ENCODE assay signal across 8 cellular contexts in genomic region chr19:18203863-18204393, GRCh38. TPM values are rescaled to one million over a fixed set of nuclear protein-coding genes. Genes with fewer than 3 reads are reported as not detected.
A peak's percentile ranks its signal among the peaks of the same experiment; 100 is the strongest.
DNase-seq lines count a peak whose midpoint lies in the region; ATAC-seq, FAIRE-seq and TF ChIP-seq lines count a peak whose summit lies in the region.

Gene RAB3A, minus strand, starts transcription at chr19:18204042. Its CDS starts 1,302 bp downstream, at chr19:18202740.

- no peak within 1 kb of the TSS for H2AFZ ChIP-seq in HepG2 (ENCODE audit: low read length)

- TF ChIP-seq EP300 in HepG2 (IDR thresholded peaks at IDR 0.05; ENCODE audit: low read depth in 2 of 2, low read length in 2 of 2) (no peak), HepG2 (CRISPR knock-in tag; IDR thresholded peaks at IDR 0.05; ENCODE audit: borderline replicate concordance) (no peak)

- H3K27me3 Mint-ChIP-seq in activated CD4-positive, alpha-beta memory T cell treated with anti-CD3 and anti-CD28 coated beads for 36 hours, result peaks cover 3% of the 10 kb centered on the region

- peaks cover 21% of the 10 kb centered on the region for H3K4me1 Mint-ChIP-seq in activated CD4-positive, alpha-beta memory T cell treated with anti-CD3 and anti-CD28 coated beads for 36 hours (ENCODE audit: low read depth)

- no peaks in the 10 kb centered on the region for H3K9me3 Mint-ChIP-seq in activated CD4-positive, alpha-beta memory T cell treated with anti-CD3 and anti-CD28 coated beads for 36 hours

- TF ChIP-seq CTCF in HepG2 (CRISPR knock-in tag; IDR thresholded peaks at IDR 0.05), result peak; percentile 36

- no peaks in the 10 kb centered on the region for H3K9me3 ChIP-seq in HepG2 (ENCODE audit: low read length)

- intact Hi-C loops in activated CD4-positive, alpha-beta memory T cell treated with anti-CD3 and anti-CD28 coated beads for 36 hours (cut with micrococcal nuclease), result loop anchor here (1.0 to 5.0 kb wide), 3 partner anchors 12 to 213 kb away; partner anchors contain the start of gene SSBP4
- intact Hi-C loops in HepG2 (cut with micrococcal nuclease; ENCODE audit: unreplicated experiment), result loop anchor here (1.0 to 5.0 kb wide), 2 partner anchors 20 to 118 kb away; partner anchors contain the start of gene LSM4

- 0% methylated on average over 3 of the region's 50 CpGs for WGBS in HepG2 (ENCODE audit: low lambda C conversion rate)

- peak within 1 kb of the TSS; percentile 69 for H3K27ac Mint-ChIP-seq in activated CD4-positive, alpha-beta memory T cell treated with anti-CD3 and anti-CD28 coated beads for 36 hours

- POLR2A ChIA-PET in activated CD4-positive, alpha-beta memory T cell treated with anti-CD3 and anti-CD28 coated beads for 36 hours (lab: Charles Lee), result interaction anchor here (0.5 to 1.5 kb wide), 8 partner anchors 11 to 196 kb away, joined by 3 to 8 read pairs (median 4); partner anchors contain the start of genes JUND, LSM4 and MPV17L2
- POLR2A ChIA-PET in HepG2 (lab: Yijun Ruan, JAX), result interaction anchor here (0.6 to 4.0 kb wide), 8 partner anchors 12 to 182 kb away, joined by 3 to 27 read pairs (median 6); partner anchors contain the start of genes GDF15, JUND and MPV17L2

- TF ChIP-seq RAD21 in HepG2 (CRISPR knock-in tag; IDR thresholded peaks at IDR 0.05), result no peak; the same call in 1 of the 2 replicates

- no peak; a peak in 1 of 4 replicates for TF ChIP-seq POLR2A in HepG2 (IDR thresholded peaks at IDR 0.05; ENCODE audit: insufficient read depth in 1 of 2, low read depth in 2 of 2, low read length in 2 of 2)

- FAIRE-seq in HepG2 (lab: Jason Lieb, UNC), result peak; percentile 91

- H3K9ac ChIP-seq in HepG2 (ENCODE audit: insufficient read depth, low read depth, low read length), result peak within 1 kb of the TSS; percentile 73

- H3K27ac ChIP-seq in HepG2 (ENCODE audit: extremely low read length, insufficient read depth, low read length), result peak within 1 kb of the TSS; percentile 60

- peak; percentile 82 for ATAC-seq in GM19438 (IDR thresholded peaks at IDR 0.05; ENCODE audit: low read depth, unreplicated experiment)
- peak; percentile 84 for ATAC-seq in HG03571 (IDR thresholded peaks at IDR 0.05; ENCODE audit: unreplicated experiment)
- ATAC-seq in HepG2, result peak; percentile 94

- H3K4me3 ChIP-seq in HepG2 (replicated peaks in 1 of 3; ENCODE audit: insufficient read depth in 1 of 3, low read depth in 2 of 3, low read length in 3 of 3), result peak within 1 kb of the TSS; percentile 73 to 94 (median 83)

- peak within 1 kb of the TSS; percentile 93 for H3K4me3 Mint-ChIP-seq in activated CD4-positive, alpha-beta memory T cell treated with anti-CD3 and anti-CD28 coated beads for 36 hours

- 0 out of 5 replicates have a peak, but pooled peaks cover 0 to 3% of the 10 kb centered on the region in 2 experiments for H3K27me3 ChIP-seq in HepG2 (ENCODE audit: control insufficient read depth in 1 of 2, insufficient read depth in 2 of 2, low read length in 2 of 2)

- H4K20me1 ChIP-seq in HepG2 (ENCODE audit: insufficient read depth, low read length), result no peaks in the 10 kb centered on the region

- CTCF ChIA-PET in activated CD4-positive, alpha-beta memory T cell treated with anti-CD3 and anti-CD28 coated beads for 36 hours (lab: Charles Lee), result interaction anchor here (0.6 to 8.4 kb wide), 12 partner anchors 9 to 247 kb away, joined by 3 to 170 read pairs (median 5); partner anchors contain the start of genes LSM4 and MPV17L2
- CTCF ChIA-PET in HepG2 (lab: Yijun Ruan, JAX; ENCODE audit: low intra/inter-chr PET ratio, low total read pairs), result no interaction called here

- DNase-seq in CD1c-positive myeloid dendritic cell (ENCODE audit: extremely low spot score) (peak; percentile 100), NCI-H82 (lab: John Stamatoyannopoulos, UW) (peak; percentile 100), dermis microvascular lymphatic vessel endothelial cell (ENCODE audit: low read depth in 2 of 2) (peak; percentile 99 to 100), HepG2 (ENCODE audit: low spot score) (peak; percentile 99)
- peak; percentile 100 for DNase-seq in activated CD4-positive, alpha-beta memory T cell treated with anti-CD3 and anti-CD28 coated beads for 36 hours
- peak; percentile 99 for DNase-seq in stimulated activated CD4-positive, alpha-beta T cell treated with anti-CD3 and anti-CD28 coated beads, Interleukin-2, amount 100 ng/mL, for 48 hours

- in situ Hi-C loops in HepG2 (cut with HindIII; ENCODE audit: extremely low pct_ligation_motif_present, low pct_unique_long_range_greater_than_20kb), result loop anchor here (10.0 kb wide), 1 partner anchor 211 kb away; the partner anchor contains the start of gene SSBP4

- peaks cover 3 to 5% of the 10 kb centered on the region in 2 experiments; a peak in 1 of 5 replicates for H3K36me3 ChIP-seq in HepG2 (replicated peaks in 1 of 2; ENCODE audit: control insufficient read depth in 1 of 2, insufficient read depth in 2 of 2, low read length in 2 of 2)

- no peaks in the 10 kb centered on the region for H3K79me2 ChIP-seq in HepG2 (ENCODE audit: insufficient read depth, low read length)

- peaks cover 3% of the 10 kb centered on the region for H3K36me3 Mint-ChIP-seq in activated CD4-positive, alpha-beta memory T cell treated with anti-CD3 and anti-CD28 coated beads for 36 hours

- peaks cover 13% of the 10 kb centered on the region for H3K4me1 ChIP-seq in HepG2 (ENCODE audit: insufficient read depth, low read length)

- peak within 1 kb of the TSS; percentile 98 for H3K4me2 ChIP-seq in HepG2 (ENCODE audit: low read depth, low read length)

- no TSS peak for BruUV-seq in HepG2 (replicated peaks; lab: Mats Ljungman, UMichigan)

TF ChIP-seq in HepG2, 621 proteins besides CTCF, POLR2A, EP300 and RAD21 (continues in another document):
- TF ChIP-seq ZNF713 (CRISPR knock-in tag; IDR thresholded peaks at IDR 0.05) (no peak), HIVEP1 (CRISPR knock-in tag; IDR thresholded peaks at IDR 0.05) (no peak), ERF (CRISPR knock-in tag; IDR thresholded peaks at IDR 0.05) (peak; percentile 16; the same call in 1 of the 2 replicates), ZNF879 (CRISPR knock-in tag; IDR thresholded peaks at IDR 0.05) (no peak), HINFP (CRISPR knock-in tag; IDR thresholded peaks at IDR 0.05; ENCODE audit: low read depth) (peak; percentile 50; the same call in 1 of the 2 replicates), ZNF652 (CRISPR knock-in tag; IDR thresholded peaks at IDR 0.05; ENCODE audit: borderline replicate concordance, low read depth) (no peak), ZNF775 (CRISPR knock-in tag; IDR thresholded peaks at IDR 0.05; ENCODE audit: borderline replicate concordance) (no peak), SALL2 (CRISPR knock-in tag; IDR thresholded peaks at IDR 0.05) (peak; percentile 53; the same call in 1 of the 2 replicates), ZNF30 (CRISPR knock-in tag; IDR thresholded peaks at IDR 0.05) (no peak), LCORL (IDR thresholded peaks at IDR 0.05) (no peak), LCORL (CRISPR knock-in tag; IDR thresholded peaks at IDR 0.05) (0 out of 2 replicates have a peak, but pooled peaks have one; percentile 26), FOXK2 (IDR thresholded peaks at IDR 0.05) (no peak), CREB1 (IDR thresholded peaks at IDR 0.05) (peak; percentile 94), CREB1 (CRISPR knock-in tag; IDR thresholded peaks at IDR 0.05) (peak; percentile 85), MAZ (IDR thresholded peaks at IDR 0.05; ENCODE audit: borderline replicate concordance, low read depth, low read length) (peak; percentile 64), MAZ (CRISPR knock-in tag; IDR thresholded peaks at IDR 0.05; ENCODE audit: low read depth) (peak; percentile 58; the same call in 1 of the 2 replicates)

RNA-seq across cellular contexts. Expression of gene RAB3A, which starts in this region (rescaled TPM):
- 1 to 10 TPM; 3.9 to 4.3 TPM for total RNA-seq in activated CD4-positive, alpha-beta memory T cell treated with anti-CD3 and anti-CD28 coated beads for 36 hours
- total RNA-seq in dermis microvascular lymphatic vessel endothelial cell, result 0.39 and 0.76 TPM in 2 replicates
- total RNA-seq in HepG2 (2016; rRNA removed; fragmentation: Illumina TruSeq; extraction: Trizol), result 0.53 and 0.58 TPM in 2 replicates
- total RNA-seq in HepG2 (2016; cell fraction: cytosol; rRNA removed; fragmentation: Illumina TruSeq; extraction: Trizol; ENCODE audit: low read depth), result 1.5 and 2.4 TPM in 2 replicates
- total RNA-seq in HepG2 (2016; cell fraction: insoluble cytoplasmic fraction; rRNA removed; fragmentation: Illumina TruSeq; extraction: Trizol), result 0.61 and 1.2 TPM in 2 replicates
- total RNA-seq in HepG2 (2016; cell fraction: membrane; rRNA removed; fragmentation: Illumina TruSeq; extraction: Trizol), result 1.4 and 1.8 TPM in 2 replicates
- 1.0 and 1.4 TPM in 2 replicates for total RNA-seq in HepG2 (2016; cell fraction: nucleus; rRNA removed; fragmentation: Illumina TruSeq; extraction: Trizol)
- polyA plus RNA-seq in HepG2 (2011; rRNA removed), result 0.95 and 0.98 TPM in 2 replicates
- 1.4 TPM in 2 replicates for polyA plus RNA-seq in HepG2 (2011; cell fraction: cytosol; rRNA removed)
- 2.7 and 3.2 TPM in 2 replicates for polyA plus RNA-seq in HepG2 (2011; cell fraction: nucleus; rRNA removed)
- polyA plus RNA-seq in HepG2 (2012), result 1.8 and 2.1 TPM in 2 replicates
- polyA plus RNA-seq in HepG2 (2016; cell fraction: cytosol; fragmentation: Illumina TruSeq; extraction: Trizol; ENCODE audit: low read depth), result 0.90 and 0.94 TPM in 2 replicates
- 1.1 and 2.1 TPM in 2 replicates for polyA plus RNA-seq in HepG2 (2016; cell fraction: insoluble cytoplasmic fraction; fragmentation: Illumina TruSeq; extraction: Trizol; ENCODE audit: low read depth)
- polyA plus RNA-seq in HepG2 (2016; cell fraction: membrane; fragmentation: Illumina TruSeq; extraction: Trizol; ENCODE audit: low read depth), result 1.1 TPM in 2 replicates
- polyA plus RNA-seq in HepG2 (2016; cell fraction: nucleus; fragmentation: Illumina TruSeq; extraction: Trizol; ENCODE audit: insufficient read depth, low read depth), result 2.0 and 3.3 TPM in 2 replicates
- polyA minus RNA-seq in HepG2 (2011; rRNA and poly(A)+ RNA removed; ENCODE audit: low replicate concordance), result 4.2 and 9.4 TPM in 2 replicates
- 3.9 and 4.1 TPM in 2 replicates for polyA minus RNA-seq in HepG2 (2011; cell fraction: cytosol; rRNA and poly(A)+ RNA removed)
- 0.64 and 1.2 TPM in 2 replicates for polyA minus RNA-seq in HepG2 (2011; cell fraction: nucleus; rRNA and poly(A)+ RNA removed)

Comparison
In these comparisons a context has a peak if more than half of its experiments do, and no peak if none do; other contexts are left out.
1. Peak in every context shown above with its lines: DNase-seq, ATAC-seq, H3K4me3 ChIP-seq and H3K27ac ChIP-seq.
2. Peak in DNase-seq in dermis microvascular lymphatic vessel endothelial cell; RNA of the gene not detected or under 1 TPM.